8 cellular contexts compared by ENCODE assay signal in the genomic region with DNA sequence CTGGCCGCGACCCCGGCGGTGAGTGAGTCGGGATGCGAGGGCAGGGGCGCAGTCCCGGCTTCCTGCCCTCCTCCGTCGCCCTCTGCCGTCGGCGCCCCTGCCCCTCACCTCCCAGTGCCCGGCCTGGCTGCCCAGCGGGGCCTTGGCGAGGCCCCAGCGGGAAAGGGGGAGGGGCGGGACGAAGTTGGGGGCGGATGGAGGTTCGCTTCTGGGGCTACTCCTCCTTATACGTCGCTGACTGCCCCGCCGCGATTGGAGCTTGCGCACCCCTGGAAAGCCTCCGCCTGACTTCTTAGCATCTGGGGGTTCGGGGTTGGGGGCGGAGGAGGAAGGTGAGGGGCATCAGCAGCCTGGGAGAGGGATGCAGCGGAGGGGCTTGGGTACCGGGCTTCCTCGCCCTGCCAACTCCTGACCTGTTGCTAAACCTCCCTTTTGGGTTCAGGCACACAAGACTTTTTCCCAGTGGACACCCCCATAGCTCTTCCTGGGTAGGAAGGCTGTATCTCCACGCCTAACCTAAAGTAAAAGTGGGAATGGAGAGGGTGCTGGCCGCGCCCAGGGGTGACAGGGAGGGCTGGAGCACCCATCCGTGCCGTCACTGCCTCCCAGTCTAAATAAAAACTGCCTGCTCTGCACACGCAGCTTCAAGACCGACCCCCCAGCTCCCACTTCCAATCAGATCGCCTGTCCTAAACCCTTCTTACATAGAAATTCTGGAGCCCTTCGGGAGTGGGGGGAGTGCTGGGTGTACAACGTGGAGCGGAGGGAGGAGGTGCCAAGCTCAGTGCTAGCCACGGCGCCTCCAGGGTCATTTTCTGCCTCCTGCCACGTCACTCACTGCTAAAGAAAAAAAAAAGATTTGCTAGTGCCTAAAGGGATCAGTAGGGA. TPM values are rescaled to one million over a fixed set of nuclear protein-coding genes. Genes with fewer than 3 reads are reported as not detected.
A peak's percentile ranks its signal among the peaks of the same experiment; 100 is the strongest.
DNase-seq lines count a peak whose midpoint lies in the region; ATAC-seq, FAIRE-seq and TF ChIP-seq lines count a peak whose summit lies in the region.

No MANE protein-coding gene starts in this region.

- peak; percentile 43 for TF ChIP-seq POLR2A in right lobe of liver (IDR thresholded peaks at IDR 0.05)

- H3K9me3 ChIP-seq in right lobe of liver = no peaks in the 10 kb centered on the region

- 1% methylated on average over 25 of the region's 47 CpGs for WGBS in right lobe of liver (ENCODE audit: insufficient coverage, low coverage, low lambda C conversion rate, missing lambda C conversion rate)

- peak; percentile 56 for DNase-seq in A172 (ENCODE audit: low spot score)
- DNase-seq in GM18507 (ENCODE audit: extremely low spot score, insufficient read length, low read depth) = peak; percentile 28
- peak; percentile 51 to 70 for DNase-seq in NCI-H446 (lab: John Stamatoyannopoulos, UW)
- DNase-seq in activated CD4-positive, alpha-beta T cell treated with anti-CD3 and anti-CD28 coated beads, Interleukin-2, amount 50 U/mL, for 1 hour = peak; percentile 56
- peak; percentile 27 to 93 for DNase-seq in dermis microvascular lymphatic vessel endothelial cell (ENCODE audit: low read depth in 2 of 2)
- DNase-seq in right lobe of liver = peak; percentile 71 to 79 (median 74)
- DNase-seq in stimulated activated CD4-positive, alpha-beta T cell treated with anti-CD3 and anti-CD28 coated beads, Interleukin-2, amount 100 ng/mL, for 48 hours = peak; percentile 33 to 37

- TF ChIP-seq CTCF in right lobe of liver (IDR thresholded peaks at IDR 0.05) = peak in 1 of 4 donors; percentile 23

- FAIRE-seq in GM18507 (lab: Jason Lieb, UNC) = peak; percentile 54

- peaks cover 0 to 19% (median 0%) of the 10 kb centered on the region in 4 donors for H3K4me1 ChIP-seq in right lobe of liver

- peak; percentile 7 for ATAC-seq in HG03060 (IDR thresholded peaks at IDR 0.05; ENCODE audit: low read depth, unreplicated experiment)
- peak; percentile 52 to 62 (median 60) for ATAC-seq in right lobe of liver

- intact Hi-C loops in right lobe of liver (cut with DNase I) = no loop called here

- H3K27ac ChIP-seq in right lobe of liver = peak overlapping the region; percentile 92

- no peaks in the 10 kb centered on the region for H3K36me3 ChIP-seq in right lobe of liver

- H3K4me3 ChIP-seq in right lobe of liver = peak overlapping the region; percentile 68 to 92 (median 86)

- H3K27me3 ChIP-seq in right lobe of liver = no peaks in the 10 kb centered on the region

RNA-seq across cellular contexts. Expression of gene TMEM263, which starts 0.6 kb away (rescaled TPM):
- 48.1 and 53.0 TPM in 2 replicates for total RNA-seq in A172 (2014; rRNA removed; shearing (Covaris generic))
- total RNA-seq in dermis microvascular lymphatic vessel endothelial cell = 40.6 TPM in 2 replicates
- total RNA-seq in right lobe of liver = 10 to 100 TPM; 23.9 to 40.9 (median 38.1) TPM

RNA-seq across cellular contexts. Expression of gene MTERF2, which starts 30.7 kb away (rescaled TPM):
- total RNA-seq in A172 (2014; rRNA removed; shearing (Covaris generic)) = 10.2 and 13.6 TPM in 2 replicates
- total RNA-seq in dermis microvascular lymphatic vessel endothelial cell (4.0 and 6.2 TPM in 2 replicates), right lobe of liver (10 to 100 TPM in 4 of 6 experiments, 1 to 10 TPM in 2; 7.2 to 14.4 (median 12.0) TPM)

Comparison
In these comparisons a context has a peak if more than half of its experiments do, and no peak if none do; other contexts are left out.
1. Peak in every context shown above with its lines: DNase-seq, ATAC-seq, H3K4me3 ChIP-seq and H3K27ac ChIP-seq.